Comparison of ENCODE assay signal across 15 cellular contexts in the genomic region with DNA sequence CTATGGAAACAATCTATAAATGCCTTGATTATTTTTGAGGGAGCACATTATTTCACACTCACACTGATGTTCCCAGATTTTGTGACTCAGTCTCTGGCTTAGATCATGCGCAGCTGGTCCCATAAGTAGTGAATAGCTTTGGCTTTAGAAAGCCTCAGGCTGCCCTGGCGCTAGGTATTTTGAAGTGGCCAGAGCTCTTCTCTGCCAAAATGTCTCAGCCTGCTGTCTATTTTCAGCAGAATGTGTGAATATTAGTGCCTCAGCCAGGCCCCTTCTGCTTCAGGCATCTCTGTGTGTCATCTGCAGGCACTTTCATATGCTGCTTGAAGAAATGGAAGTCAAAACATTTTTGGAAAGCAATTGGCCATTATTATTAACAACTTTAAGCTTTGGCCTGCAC.
A peak's percentile ranks its signal among the peaks of the same experiment; 100 is the strongest.
DNase-seq lines count a peak whose midpoint lies in the region; ATAC-seq and TF ChIP-seq lines count a peak whose summit lies in the region.
"Had no signal": no experiment of that assay in that cellular context is flagged by ENCODE, and none has a peak within 500 bp of the region (broad histone marks: within the 10 kb centered on the region; RNA-seq: fewer than 3 reads in every experiment).

No MANE protein-coding gene starts in this region.

- no peak overlapping the region for H3K27ac Mint-ChIP-seq in glutamatergic neuron (ENCODE audit: unreplicated experiment)
- no peak overlapping the region for H3K27ac Mint-ChIP-seq in activated naive CD8-positive, alpha-beta T cell treated with anti-CD3 and anti-CD28 coated beads for 36 hours

- TF ChIP-seq CTCF in right atrium auricular region (IDR thresholded peaks at IDR 0.05): no peak
- TF ChIP-seq CTCF in astrocyte of the spinal cord (IDR thresholded peaks at IDR 0.05; ENCODE audit: low read depth, low read length): no peak
- TF ChIP-seq CTCF in heart left ventricle (IDR thresholded peaks at IDR 0.05): no peak
- no peak for TF ChIP-seq CTCF in ovary (IDR thresholded peaks at IDR 0.05)
- no peak for TF ChIP-seq CTCF in glutamatergic neuron (IDR thresholded peaks at IDR 0.05; ENCODE audit: partially characterized antibody, unreplicated experiment)

- no peaks in the 10 kb centered on the region for H3K36me3 Mint-ChIP-seq in glutamatergic neuron (ENCODE audit: unreplicated experiment)
- no peaks in the 10 kb centered on the region for H3K36me3 Mint-ChIP-seq in activated naive CD8-positive, alpha-beta T cell treated with anti-CD3 and anti-CD28 coated beads for 36 hours

- in situ Hi-C loops in astrocyte of the spinal cord (cut with HindIII; ENCODE audit: low sequenced_read_pairs): no loop called here

- H3K36me3 ChIP-seq in right atrium auricular region (no peaks in the 10 kb centered on the region), heart left ventricle (no peaks in the 10 kb centered on the region), ovary (no peaks in the 10 kb centered on the region)
- no peaks in the 10 kb centered on the region for H3K36me3 ChIP-seq in effector memory CD4-positive, alpha-beta T cell (ENCODE audit: control insufficient read depth, insufficient read depth, low read length)
- H3K36me3 ChIP-seq: SJSA1, tibial artery had no signal

- no peaks in the 10 kb centered on the region for H3K27me3 ChIP-seq in right atrium auricular region
- H3K27me3 ChIP-seq in heart left ventricle: no peaks in the 10 kb centered on the region
- H3K27me3 ChIP-seq in effector memory CD4-positive, alpha-beta T cell (replicated peaks; ENCODE audit: control insufficient read depth, insufficient read depth, low read length, poor library complexity, severe bottlenecking): no peaks in the 10 kb centered on the region
- H3K27me3 ChIP-seq in ovary: no peaks in the 10 kb centered on the region
- H3K27me3 ChIP-seq: SJSA1, tibial artery had no signal

- intact Hi-C loops in Right ventricle myocardium inferior (cut with DNase I): no loop called here
- intact Hi-C loops in heart left ventricle (cut with DNase I): no loop called here
- intact Hi-C loops in ovary (cut with DNase I): no loop called here

- TF ChIP-seq POLR2A in heart left ventricle (IDR thresholded peaks at IDR 0.05) (no peak), ovary (IDR thresholded peaks at IDR 0.05) (no peak)

- no peak overlapping the region for H3K4me3 Mint-ChIP-seq in glutamatergic neuron (ENCODE audit: unreplicated experiment)
- no peak overlapping the region for H3K4me3 Mint-ChIP-seq in activated naive CD8-positive, alpha-beta T cell treated with anti-CD3 and anti-CD28 coated beads for 36 hours
- H3K4me3 Mint-ChIP-seq: central memory CD8-positive, alpha-beta T cell had no signal

- DNase-seq in Right ventricle myocardium inferior (ENCODE audit: missing footprints) (peak; percentile 56), right atrium auricular region (ENCODE audit: low spot score) (no peak), astrocyte of the spinal cord (ENCODE audit: low read depth, low spot score) (peak; percentile 70), heart left ventricle (peak; percentile 22 to 63 (median 43)), ovary (no peak), glutamatergic neuron (no peak)
- no peak for DNase-seq in effector memory CD4-positive, alpha-beta T cell
- DNase-seq in activated naive CD8-positive, alpha-beta T cell treated with anti-CD3 and anti-CD28 coated beads for 36 hours: no peak
- DNase-seq: activated gamma-delta T cell treated with Interleukin-2 at 50 U/mL for 16 hours, DMS153, NCI-H1694, NCI-H82, tibial artery had no signal

- TF ChIP-seq EP300 in ovary (IDR thresholded peaks at IDR 0.05): no peak

- H3K9me3 Mint-ChIP-seq in glutamatergic neuron (ENCODE audit: unreplicated experiment): no peaks in the 10 kb centered on the region
- peaks cover 2% of the 10 kb centered on the region for H3K9me3 Mint-ChIP-seq in activated naive CD8-positive, alpha-beta T cell treated with anti-CD3 and anti-CD28 coated beads for 36 hours

- peak; percentile 91 for ATAC-seq in Right ventricle myocardium inferior
- peak; percentile 86 to 96 (median 92) for ATAC-seq in heart left ventricle

- peak overlapping the region in 1 of 2 donors; percentile 17 for H3K27ac ChIP-seq in right atrium auricular region
- H3K27ac ChIP-seq in heart left ventricle: peak overlapping the region in 2 of 12 donors; percentile 13 to 25
- H3K27ac ChIP-seq in effector memory CD4-positive, alpha-beta T cell (ENCODE audit: insufficient read depth, low read length, poor library complexity, severe bottlenecking): no peak overlapping the region
- no peak overlapping the region for H3K27ac ChIP-seq in ovary
- H3K27ac ChIP-seq: SJSA1, tibial artery had no signal

- WGBS in heart left ventricle, 4 donors: 45 to 68% (median 49%) methylated on average over 2 of the region's 2 CpGs
- 88 to 94% (median 92%) methylated on average over 2 of the region's 2 CpGs for WGBS in ovary, 3 donors

- H3K9me3 ChIP-seq in right atrium auricular region (no peaks in the 10 kb centered on the region), heart left ventricle (no peaks in the 10 kb centered on the region), ovary (no peaks in the 10 kb centered on the region)
- H3K9me3 ChIP-seq in effector memory CD4-positive, alpha-beta T cell (ENCODE audit: control insufficient read depth, low read length): no peaks in the 10 kb centered on the region
- H3K9me3 ChIP-seq: SJSA1, tibial artery had no signal

- H3K4me3 ChIP-seq in right atrium auricular region (no peak overlapping the region), astrocyte of the spinal cord (ENCODE audit: low read depth, low read length) (no peak overlapping the region), heart left ventricle (no peak overlapping the region), ovary (no peak overlapping the region)
- no peak overlapping the region for H3K4me3 ChIP-seq in effector memory CD4-positive, alpha-beta T cell (ENCODE audit: insufficient read depth, low read depth, low read length, poor library complexity, severe bottlenecking)
- H3K4me3 ChIP-seq: SJSA1, tibial artery had no signal

- peaks cover 0 to 8% of the 10 kb centered on the region in 2 donors for H3K4me1 ChIP-seq in right atrium auricular region
- peaks cover 0 to 13% (median 0%) of the 10 kb centered on the region in 12 donors for H3K4me1 ChIP-seq in heart left ventricle
- no peaks in the 10 kb centered on the region for H3K4me1 ChIP-seq in effector memory CD4-positive, alpha-beta T cell (ENCODE audit: control insufficient read depth, insufficient read depth, low read length, poor library complexity, severe bottlenecking)
- H3K4me1 ChIP-seq in ovary (ENCODE audit: insufficient read depth): no peaks in the 10 kb centered on the region
- H3K4me1 ChIP-seq: tibial artery had no signal

- no peaks in the 10 kb centered on the region for H3K27me3 Mint-ChIP-seq in glutamatergic neuron (ENCODE audit: unreplicated experiment)
- H3K27me3 Mint-ChIP-seq in activated naive CD8-positive, alpha-beta T cell treated with anti-CD3 and anti-CD28 coated beads for 36 hours: no peaks in the 10 kb centered on the region
- H3K27me3 Mint-ChIP-seq: central memory CD8-positive, alpha-beta T cell had no signal

- no peaks in the 10 kb centered on the region for H3K4me1 Mint-ChIP-seq in glutamatergic neuron (ENCODE audit: low read depth, unreplicated experiment)
- H3K4me1 Mint-ChIP-seq in activated naive CD8-positive, alpha-beta T cell treated with anti-CD3 and anti-CD28 coated beads for 36 hours: no peaks in the 10 kb centered on the region
- H3K4me1 Mint-ChIP-seq: central memory CD8-positive, alpha-beta T cell had no signal

Comparison
In these comparisons a context has a peak if more than half of its experiments do, and no peak if none do; other contexts are left out.
1. DNase-seq: peak in Right ventricle myocardium inferior (single experiment), astrocyte of the spinal cord (single experiment) and heart left ventricle (5 of 5); none in right atrium auricular region (single experiment), effector memory CD4-positive, alpha-beta T cell (0 of 3), ovary (0 of 5), glutamatergic neuron (single experiment) and activated naive CD8-positive, alpha-beta T cell treated with anti-CD3 and anti-CD28 coated beads for 36 hours (single experiment).